Comparison of ENCODE assay signal across 19 cellular contexts in the genomic region with DNA sequence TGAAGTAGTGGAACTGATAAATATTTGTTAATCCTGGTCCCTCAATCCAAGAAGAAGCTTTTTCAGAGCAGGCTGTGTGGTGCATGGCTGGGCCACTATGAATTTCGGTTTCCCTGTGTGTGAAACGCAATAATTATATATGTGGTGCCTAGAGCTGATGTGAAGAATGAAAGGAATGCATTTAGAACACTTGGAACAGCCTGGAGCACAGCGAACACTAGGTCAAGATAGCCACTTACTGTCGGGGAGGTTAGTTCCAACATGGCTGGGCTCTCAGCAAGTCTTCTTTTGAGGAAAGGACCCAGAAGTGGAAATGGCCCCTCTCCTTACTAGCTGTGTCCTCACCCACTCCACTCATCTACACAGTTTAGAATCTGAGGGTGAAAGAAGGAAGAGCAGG.
"Had no signal": no experiment of that assay in that cellular context is flagged by ENCODE, and none has a peak within 500 bp of the region (broad histone marks: within the 10 kb centered on the region; RNA-seq: fewer than 3 reads in every experiment).

No MANE protein-coding gene starts in this region.

- DNase-seq: KBM-7, MV-4-11, NCI-H1048, NCI-H1105 treated with DMSO at 0.1 percent for 48 hours, NCI-H1417 treated with DMSO at 0.1 percent for 48 hours, NCI-H146, NCI-H1694 treated with DMSO at 0.1 percent for 48 hours, NCI-H1930, NCI-H2081, NCI-H2107, NCI-H2227 treated with DMSO at 0.1 percent for 48 hours, NCI-H524, NCI-H526 treated with DMSO at 0.1 percent for 48 hours, NCI-H748 treated with DMSO at 0.1 percent for 48 hours, PC-3, SHP77, SK-N-SH had no signal

- H3K27ac ChIP-seq: RWPE1 had no signal

- H3K9me3 ChIP-seq: SK-N-SH had no signal

- ATAC-seq: Panc1, PC-3 had no signal
